1 cellular context compared by ENCODE assay signal in the genomic region with DNA sequence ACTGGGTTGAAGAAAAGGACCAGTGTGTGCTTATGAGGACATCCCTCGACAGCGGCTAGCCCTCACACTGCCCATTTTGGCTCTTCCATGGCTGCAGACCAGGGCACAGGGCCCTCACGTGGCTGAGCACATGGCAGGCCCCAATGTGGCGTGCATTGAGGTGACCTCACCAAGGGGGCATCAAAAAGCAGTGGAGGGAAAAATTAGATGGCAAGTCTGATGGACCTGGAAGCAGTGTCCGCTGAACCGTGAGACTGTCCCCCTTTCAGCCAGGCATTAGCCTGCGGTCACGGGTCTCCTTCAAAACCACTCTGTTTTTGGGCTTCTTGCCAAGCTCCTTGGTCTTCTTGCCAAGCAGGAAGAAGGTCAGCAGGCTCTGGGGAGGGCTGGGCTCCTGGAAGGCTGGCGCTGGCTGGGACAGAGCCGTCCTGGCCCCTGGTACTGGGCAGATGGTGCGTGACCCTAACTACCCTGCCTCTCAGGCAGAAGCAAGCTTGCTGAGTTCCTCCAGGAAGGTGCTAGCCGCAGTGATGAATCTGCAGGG.
TF ChIP-seq lines count a peak whose summit lies in the region.

No MANE protein-coding gene starts in this region.

TF ChIP-seq in endothelial cell of umbilical vein, 7 proteins besides CTCF, POLR2A, EP300 and RAD21:
- TF ChIP-seq JUN (IDR thresholded peaks at IDR 0.05; ENCODE audit: borderline replicate concordance, insufficient read depth, insufficient read length, low read depth) (no peak), POLR2AphosphoS5 (IDR thresholded peaks at IDR 0.05; ENCODE audit: insufficient read depth, low read depth, low read length) (no peak), FOS (IDR thresholded peaks at IDR 0.05; ENCODE audit: borderline replicate concordance, insufficient read depth, low read length) (no peak), MYC (IDR thresholded peaks at IDR 0.05; ENCODE audit: low read depth, low read length) (no peak), GATA2 (IDR thresholded peaks at IDR 0.05; ENCODE audit: insufficient read depth, insufficient read length, low read depth, low read length) (no peak), EZH2 (IDR thresholded peaks at IDR 0.05; ENCODE audit: borderline replicate concordance, low read depth, low read length, severe bottlenecking) (no peak)
- TF ChIP-seq, protein P1, sequence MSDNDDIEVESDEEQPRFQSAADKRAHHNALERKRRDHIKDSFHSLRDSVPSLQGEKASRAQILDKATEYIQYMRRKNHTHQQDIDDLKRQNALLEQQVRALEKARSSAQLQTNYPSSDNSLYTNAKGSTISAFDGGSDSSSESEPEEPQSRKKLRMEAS (IDR thresholded peaks at IDR 0.05; ENCODE audit: insufficient read depth, insufficient read length): no peak
TF ChIP-seq in endothelial cell of umbilical vein: peak in this region for 0.
